In the genomic region with DNA sequence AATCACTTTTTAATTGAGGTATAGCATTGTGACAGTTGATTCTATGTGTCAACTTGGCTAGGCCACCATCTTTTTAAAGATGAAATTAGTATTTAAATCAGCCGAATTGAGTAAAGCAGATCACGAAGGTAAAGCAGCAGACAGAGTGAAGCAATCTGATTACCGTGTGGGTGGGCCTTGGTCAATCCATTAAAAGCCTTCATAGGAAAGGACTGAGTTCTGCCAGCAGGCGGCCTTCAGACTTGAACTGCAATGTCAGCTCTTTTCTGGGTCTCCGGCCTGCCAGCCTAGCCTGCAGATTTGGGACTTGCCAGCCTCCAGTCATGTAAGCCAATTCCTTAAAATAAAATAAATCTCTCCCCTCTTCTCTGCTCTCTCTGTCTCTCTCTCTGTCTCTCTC, we compare ENCODE assay signal across 14 cellular contexts. TPM values are rescaled to one million over a fixed set of nuclear protein-coding genes. Genes with fewer than 3 reads are reported as not detected.
DNase-seq lines count a peak whose midpoint lies in the region; ATAC-seq and TF ChIP-seq lines count a peak whose summit lies in the region.
"Had no signal": no experiment of that assay in that cellular context is flagged by ENCODE, and none has a peak within 500 bp of the region (broad histone marks: within the 10 kb centered on the region; RNA-seq: fewer than 3 reads in every experiment).

No MANE protein-coding gene starts in this region.

- H3K9me3 ChIP-seq in tibial artery (no peaks in the 10 kb centered on the region), transverse colon (no peaks in the 10 kb centered on the region)
- H3K9me3 ChIP-seq: SJCRH30, upper lobe of left lung had no signal

- peaks cover 5% of the 10 kb centered on the region for H3K4me1 Mint-ChIP-seq in glutamatergic neuron (ENCODE audit: low read depth, unreplicated experiment)
- H3K4me1 Mint-ChIP-seq: activated CD8-positive, alpha-beta memory T cell treated with anti-CD3 and anti-CD28 coated beads, Interleukin-2, amount 10 ng/mL, durations not matched to agents 7 days and 5 days; central memory CD8-positive, alpha-beta T cell; neural crest cell had no signal

- H3K27me3 ChIP-seq in tibial artery (no peaks in the 10 kb centered on the region), transverse colon (peaks cover 15% of the 10 kb centered on the region)
- H3K27me3 ChIP-seq: SJCRH30, upper lobe of left lung had no signal

- no peaks in the 10 kb centered on the region for H3K36me3 Mint-ChIP-seq in glutamatergic neuron (ENCODE audit: unreplicated experiment)
- H3K36me3 Mint-ChIP-seq: activated CD8-positive, alpha-beta memory T cell treated with anti-CD3 and anti-CD28 coated beads, Interleukin-2, amount 10 ng/mL, durations not matched to agents 7 days and 5 days had no signal

- peak; percentile 15 for DNase-seq in SIG-M5 treated with dmso at 0.1 percent for 504 hours (lab: John Stamatoyannopoulos, UW; ENCODE audit: unreplicated experiment)
- DNase-seq in SIG-M5 (lab: John Stamatoyannopoulos, UW): no peak
- peak; percentile 79 for DNase-seq in SK-N-DZ (ENCODE audit: low spot score)
- DNase-seq in glutamatergic neuron: peak; percentile 56
- peak in 1 of 2 donors; percentile 57 for DNase-seq in tibial artery
- no peak for DNase-seq in stimulated activated naive CD4-positive, alpha-beta T cell (lab: John Stamatoyannopoulos, UW)
- no peak for DNase-seq in transverse colon
- DNase-seq: activated CD8-positive, alpha-beta memory T cell treated with anti-CD3 and anti-CD28 coated beads, Interleukin-2, amount 10 ng/mL, durations not matched to agents 7 days and 5 days; NCI-H1105 treated with DMSO at 0.1 percent for 48 hours; SJCRH30; upper lobe of left lung had no signal

- no peak overlapping the region for H3K27ac Mint-ChIP-seq in glutamatergic neuron (ENCODE audit: unreplicated experiment)
- H3K27ac Mint-ChIP-seq: activated CD8-positive, alpha-beta memory T cell treated with anti-CD3 and anti-CD28 coated beads, Interleukin-2, amount 10 ng/mL, durations not matched to agents 7 days and 5 days had no signal

- H3K4me3 ChIP-seq in tibial artery (no peak overlapping the region), transverse colon (no peak overlapping the region)
- H3K4me3 ChIP-seq: SJCRH30, upper lobe of left lung had no signal

- H3K27ac ChIP-seq in tibial artery: peak overlapping the region; percentile 83 to 87
- H3K27ac ChIP-seq in transverse colon: no peak overlapping the region
- H3K27ac ChIP-seq: SJCRH30, upper lobe of left lung had no signal

- TF ChIP-seq POLR2A in transverse colon (IDR thresholded peaks at IDR 0.05): no peak

- H3K9me3 Mint-ChIP-seq in glutamatergic neuron (ENCODE audit: unreplicated experiment): no peaks in the 10 kb centered on the region
- H3K9me3 Mint-ChIP-seq: central memory CD8-positive, alpha-beta T cell; neural crest cell had no signal

- no peak for TF ChIP-seq EP300 in transverse colon (IDR thresholded peaks at IDR 0.05; ENCODE audit: low read depth)

- H3K36me3 ChIP-seq in tibial artery (no peaks in the 10 kb centered on the region), transverse colon (no peaks in the 10 kb centered on the region)
- H3K36me3 ChIP-seq: SJCRH30, upper lobe of left lung had no signal

- no peak overlapping the region for H3K4me3 Mint-ChIP-seq in glutamatergic neuron (ENCODE audit: unreplicated experiment)
- H3K4me3 Mint-ChIP-seq: activated CD8-positive, alpha-beta memory T cell treated with anti-CD3 and anti-CD28 coated beads, Interleukin-2, amount 10 ng/mL, durations not matched to agents 7 days and 5 days; central memory CD8-positive, alpha-beta T cell; neural crest cell had no signal

- ATAC-seq in HG03521 (IDR thresholded peaks at IDR 0.05; ENCODE audit: unreplicated experiment): no peak
- ATAC-seq: activated CD8-positive, alpha-beta memory T cell treated with anti-CD3 and anti-CD28 coated beads, Interleukin-2, amount 10 ng/mL, durations not matched to agents 7 days and 5 days had no signal

- intact Hi-C loops in tibial artery (cut with DNase I; ENCODE audit: low total_unique reads) (no loop called here), transverse colon (cut with DNase I; ENCODE audit: low total_unique reads) (no loop called here)

- no peaks in the 10 kb centered on the region for H3K27me3 Mint-ChIP-seq in glutamatergic neuron (ENCODE audit: unreplicated experiment)

- 80% methylated on average over 5 of the region's 5 CpGs; no CpG with 5 or more reads in 1 of the 2 donors for WGBS in transverse colon (ENCODE audit: low coverage in 1 of 2), 2 donors

- H3K4me1 ChIP-seq in tibial artery: peaks cover 0 to 52% (median 23%) of the 10 kb centered on the region in 4 donors
- H3K4me1 ChIP-seq in transverse colon: no peaks in the 10 kb centered on the region
- H3K4me1 ChIP-seq: SJCRH30, upper lobe of left lung had no signal

- in situ Hi-C loops in transverse colon (cut with MboI; ENCODE audit: low pct_ligation_motif_present in 1 of 4, low pct_unique_long_range_greater_than_20kb in 1 of 4, low sequenced_read_pairs in 3 of 4): no loop called here

- TF ChIP-seq CTCF in glutamatergic neuron (IDR thresholded peaks at IDR 0.05; ENCODE audit: partially characterized antibody, unreplicated experiment) (peak; percentile 53), tibial artery (IDR thresholded peaks at IDR 0.05) (peak; percentile 38 to 65), transverse colon (IDR thresholded peaks at IDR 0.05) (no peak)

RNA-seq across cellular contexts. Expression of gene TGM2, which starts 22.4 kb away (rescaled TPM):
- 0.56 and 0.81 TPM in 2 replicates for polyA plus RNA-seq in SK-N-DZ (2014; cell fraction: cytosol; rRNA removed)
- 0.08 and 0.23 TPM in 2 replicates for polyA plus RNA-seq in SK-N-DZ (2014; cell fraction: nucleus; rRNA removed)
- total RNA-seq in glutamatergic neuron (ENCODE audit: unreplicated experiment): not detected
- 10 to 100 TPM; 14.2 to 52.0 (median 21.7) TPM for total RNA-seq in transverse colon

Comparison
In these comparisons a context has a peak if more than half of its experiments do, and no peak if none do; other contexts are left out.
1. DNase-seq: peak in SIG-M5 treated with dmso at 0.1 percent for 504 hours (single experiment), SK-N-DZ (single experiment) and glutamatergic neuron (single experiment); none in SIG-M5 (single experiment), stimulated activated naive CD4-positive, alpha-beta T cell (0 of 6) and transverse colon (single experiment).
2. CTCF ChIP-seq: peak in glutamatergic neuron (single experiment) and tibial artery (2 of 2); none in transverse colon (0 of 5).
3. H3K27ac ChIP-seq: peak in tibial artery (2 of 2); none in transverse colon (0 of 4).
4. RNA of gene TGM2, which starts 22.4 kb away (total RNA-seq): 14.2 to 52.0 TPM in transverse colon; not detected in glutamatergic neuron (single experiment); every median in the first group is over 10 times any median in the second.